18 cellular contexts compared by ENCODE assay signal in the genomic region with DNA sequence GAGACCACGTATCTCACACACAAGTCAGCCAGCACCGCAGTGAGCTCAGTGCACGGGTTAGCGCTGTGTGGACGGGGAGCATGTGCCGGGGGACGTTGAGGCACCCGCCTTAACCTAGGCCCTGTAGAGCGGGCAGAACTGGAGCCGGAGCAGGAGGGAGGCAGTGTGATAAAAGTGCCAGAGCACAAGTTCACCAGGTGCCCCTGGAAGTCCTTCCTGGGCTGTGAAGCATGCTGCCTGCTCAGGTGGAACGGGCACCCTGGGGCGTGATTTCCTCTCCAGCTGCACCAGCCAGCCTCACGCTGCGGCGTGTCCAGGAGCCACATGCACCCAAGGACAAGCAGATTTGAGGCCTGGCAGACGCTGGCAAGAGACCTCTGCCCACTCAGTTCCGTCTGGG. TPM values are rescaled to one million over a fixed set of nuclear protein-coding genes. Genes with fewer than 3 reads are reported as not detected.
DNase-seq lines count a peak whose midpoint lies in the region; ATAC-seq and TF ChIP-seq lines count a peak whose summit lies in the region.
"Had no signal": no experiment of that assay in that cellular context is flagged by ENCODE, and none has a peak within 500 bp of the region (broad histone marks: within the 10 kb centered on the region; RNA-seq: fewer than 3 reads in every experiment).

No MANE protein-coding gene starts in this region.

- WGBS in thyroid gland, 2 donors, result 53 to 72% methylated on average over 10 of the region's 17 CpGs
- 89 to 94% methylated on average over 17 of the region's 17 CpGs for WGBS in aorta, 2 donors

- no peaks in the 10 kb centered on the region for H3K9me2 ChIP-seq in MM.1S (replicated peaks; ENCODE audit: insufficient read depth, low read length)

- H3K27me3 ChIP-seq in duodenal mucosa (ENCODE audit: control insufficient read depth in 1 of 2, insufficient read depth in 2 of 2, low read length in 2 of 2) (no peaks in the 10 kb centered on the region), thyroid gland (no peaks in the 10 kb centered on the region), aorta (ENCODE audit: control insufficient read depth in 1 of 2, insufficient read depth in 2 of 2, low read length in 1 of 2) (no peaks in the 10 kb centered on the region), MM.1S (replicated peaks; ENCODE audit: insufficient read depth, low read length) (no peaks in the 10 kb centered on the region)
- H3K27me3 ChIP-seq: colonic mucosa, SJCRH30 had no signal

- H3K36me3 ChIP-seq in duodenal mucosa (ENCODE audit: control insufficient read depth in 1 of 2, insufficient read depth in 2 of 2, low read length in 2 of 2) (peaks cover 24 to 69% of the 10 kb centered on the region in 2 donors), thyroid gland (peaks cover 4 to 26% of the 10 kb centered on the region in 2 donors), aorta (ENCODE audit: control insufficient read depth in 1 of 2, insufficient read depth in 2 of 2, low read length in 1 of 2) (no peaks in the 10 kb centered on the region), MM.1S (replicated peaks; ENCODE audit: insufficient read depth, low read length) (0 out of 2 replicates have a peak, but pooled peaks cover 2% of the 10 kb centered on the region)
- H3K36me3 ChIP-seq: colonic mucosa had no signal

- no peaks in the 10 kb centered on the region for H4K20me1 ChIP-seq in MM.1S (ENCODE audit: insufficient read depth, low read length)

- TF ChIP-seq POLR2A in thyroid gland (IDR thresholded peaks at IDR 0.05), result peak in 1 of 2 donors; percentile 3

- H3K4me2 ChIP-seq in MM.1S (ENCODE audit: low read depth, low read length), result no peak overlapping the region

- no peak overlapping the region for H3K9ac ChIP-seq in duodenal mucosa (ENCODE audit: low read depth in 1 of 2, low read length in 2 of 2)
- no peak overlapping the region for H3K9ac ChIP-seq in MM.1S (ENCODE audit: low read length)
- H3K9ac ChIP-seq: parathyroid adenoma had no signal

- DNase-seq in NCI-H1417 treated with DMSO at 0.1 percent for 48 hours (lab: John Stamatoyannopoulos, UW) (peak; percentile 70), thyroid gland (peak; percentile 95 to 96), aorta (no peak), MM.1S (no peak), iPS-NIHi7 (ENCODE audit: extremely low spot score) (no peak)
- DNase-seq: activated CD4-positive, alpha-beta T cell treated with anti-CD3 and anti-CD28 coated beads for 1 hour; activated gamma-delta T cell; colonic mucosa; foreskin melanocyte; MV-4-11; SJCRH30; stimulated activated CD4-positive, alpha-beta T cell treated with anti-CD3 and anti-CD28 coated beads, Interleukin-4, amount 100 ng/mL, for 4 hours had no signal

- H3K4me1 ChIP-seq in duodenal mucosa (ENCODE audit: control insufficient read depth in 1 of 2, insufficient read depth in 2 of 2, low read length in 2 of 2) (no peaks in the 10 kb centered on the region), thyroid gland (peaks cover 18 to 22% of the 10 kb centered on the region in 2 donors), aorta (ENCODE audit: control insufficient read depth in 1 of 2, insufficient read depth in 2 of 2, low read length in 2 of 2) (no peaks in the 10 kb centered on the region), MM.1S (ENCODE audit: low read length) (no peaks in the 10 kb centered on the region)
- H3K4me1 ChIP-seq: colonic mucosa, parathyroid adenoma had no signal

- H3K4me3 ChIP-seq in duodenal mucosa (ENCODE audit: low read depth in 1 of 2, low read length in 2 of 2) (no peak overlapping the region), thyroid gland (replicated peaks in 1 of 3) (no peak overlapping the region), aorta (ENCODE audit: low read length in 2 of 2) (no peak overlapping the region), MM.1S (ENCODE audit: low read length) (no peak overlapping the region)
- H3K4me3 ChIP-seq: colonic mucosa, HAP-1, SJCRH30, thoracic aorta had no signal

- peak overlapping the region; percentile 48 for H3K27ac ChIP-seq in duodenal mucosa (ENCODE audit: low read depth, low read length)
- H3K27ac ChIP-seq in thyroid gland, result peak overlapping the region; percentile 37 to 72 (median 62)
- no peak overlapping the region for H3K27ac ChIP-seq in aorta (ENCODE audit: low read depth in 1 of 2, low read length in 2 of 2)
- no peak overlapping the region for H3K27ac ChIP-seq in MM.1S (ENCODE audit: low read length)
- H3K27ac ChIP-seq: C4-2B, colonic mucosa, parathyroid adenoma, SJCRH30, thoracic aorta had no signal

- H3K9me3 ChIP-seq in duodenal mucosa (ENCODE audit: control insufficient read depth in 1 of 2, low read length in 2 of 2) (no peaks in the 10 kb centered on the region), thyroid gland (no peaks in the 10 kb centered on the region), aorta (ENCODE audit: control insufficient read depth, low read length) (no peaks in the 10 kb centered on the region), MM.1S (replicated peaks; ENCODE audit: insufficient read depth, low read length) (no peaks in the 10 kb centered on the region)
- H3K9me3 ChIP-seq: colonic mucosa, HAP-1, SJCRH30, thoracic aorta had no signal

- no peaks in the 10 kb centered on the region for H3K79me2 ChIP-seq in MM.1S (ENCODE audit: low read length)
- H3K79me2 ChIP-seq: parathyroid adenoma had no signal

- ATAC-seq in GM18867 (IDR thresholded peaks at IDR 0.05; ENCODE audit: unreplicated experiment) (peak; percentile 72), aorta (ENCODE audit: low FRiP score) (no peak)

- intact Hi-C loops in thyroid gland (cut with DNase I) (no loop called here), aorta (cut with DNase I) (no loop called here)

- TF ChIP-seq CTCF in thyroid gland (IDR thresholded peaks at IDR 0.05) (peak in 2 of 6 experiments; percentile 5 to 26), MM.1S (IDR thresholded peaks at IDR 0.05; ENCODE audit: low read length) (no peak)

- H3F3A ChIP-seq in MM.1S (ENCODE audit: insufficient read depth, low read length), result no peaks in the 10 kb centered on the region

- H2AFZ ChIP-seq in MM.1S (ENCODE audit: low read length), result no peak overlapping the region
- H2AFZ ChIP-seq: parathyroid adenoma had no signal

RNA-seq across cellular contexts. Expression of a gene that starts 50.3 kb away (rescaled TPM):
- total RNA-seq in thyroid gland (10 to 100 TPM; 39.4 to 73.4 (median 45.8) TPM), aorta (100 to 1,000 TPM; 112 to 121 TPM)
- 100 to 1,000 TPM; 151 to 168 TPM for polyA plus RNA-seq in aorta

RNA-seq across cellular contexts. Expression of a gene that starts 50.4 kb away (rescaled TPM):
- 10 to 100 TPM; 21.7 to 33.6 (median 29.1) TPM for total RNA-seq in thyroid gland
- total RNA-seq in aorta, result 10 to 100 TPM; 16.2 to 20.4 TPM
- 10 to 100 TPM; 12.9 to 13.2 TPM for polyA plus RNA-seq in aorta

Comparison
In these comparisons a context has a peak if more than half of its experiments do, and no peak if none do; other contexts are left out.
1. DNase-seq: peak in NCI-H1417 treated with DMSO at 0.1 percent for 48 hours (single experiment) and thyroid gland (2 of 2); none in aorta (0 of 2), MM.1S (single experiment) and iPS-NIHi7 (single experiment).
2. H3K27ac ChIP-seq: peak in duodenal mucosa (single experiment) and thyroid gland (3 of 3); none in aorta (0 of 2) and MM.1S (single experiment).